14 cellular contexts compared by ENCODE assay signal in genomic region chr12:56297400-56297799, GRCh38. TPM values are rescaled to one million over a fixed set of nuclear protein-coding genes. Genes with fewer than 3 reads are reported as not detected.
A peak's percentile ranks its signal among the peaks of the same experiment; 100 is the strongest.
DNase-seq lines count a peak whose midpoint lies in the region; ATAC-seq and TF ChIP-seq lines count a peak whose summit lies in the region.
"Had no signal": no experiment of that assay in that cellular context is flagged by ENCODE, and none has a peak within 500 bp of the region (broad histone marks: within the 10 kb centered on the region; RNA-seq: fewer than 3 reads in every experiment).

No MANE protein-coding gene starts in this region.

- peaks cover 42% of the 10 kb centered on the region for H3K4me1 Mint-ChIP-seq in T-helper 2 cell treated with Interferon-gamma antibody and Interleukin-4, amounts not matched to agents 5 μg/mL and 100 μg/mL, for 36 hours (ENCODE audit: low read depth)
- H3K4me1 Mint-ChIP-seq in activated T-helper 17 cell treated with anti-CD3 and anti-CD28 coated beads, Interleukin-2, amount 50 U/mL, for 72 hours, result peaks cover 28% of the 10 kb centered on the region
- H3K4me1 Mint-ChIP-seq in natural killer cell treated with Interleukin-12 subunit alpha and Interleukin-12 subunit beta and Interleukin-15 and Interleukin-18, amount 100 ng/mL, for 72 hours (ENCODE audit: low read depth in 2 of 2), result peaks cover 41 to 49% of the 10 kb centered on the region in 2 donors

- H3K27ac ChIP-seq in HL-60 (replicated peaks), result peak overlapping the region; percentile 6
- H3K27ac ChIP-seq: body of pancreas, thyroid gland had no signal

- no peak overlapping the region for H3K4me3 ChIP-seq in HL-60 (replicated peaks; ENCODE audit: insufficient read depth, low read length)
- H3K4me3 ChIP-seq: body of pancreas, thyroid gland had no signal

- H3K27me3 Mint-ChIP-seq in T-helper 2 cell treated with Interferon-gamma antibody and Interleukin-4, amounts not matched to agents 5 μg/mL and 100 μg/mL, for 36 hours (ENCODE audit: low read depth), result no peaks in the 10 kb centered on the region
- no peaks in the 10 kb centered on the region for H3K27me3 Mint-ChIP-seq in activated T-helper 17 cell treated with anti-CD3 and anti-CD28 coated beads, Interleukin-2, amount 50 U/mL, for 72 hours
- no peaks in the 10 kb centered on the region for H3K27me3 Mint-ChIP-seq in natural killer cell treated with Interleukin-12 subunit alpha and Interleukin-12 subunit beta and Interleukin-15 and Interleukin-18, amount 100 ng/mL, for 72 hours

- H3K4me3 Mint-ChIP-seq in T-helper 2 cell treated with Interferon-gamma antibody and Interleukin-4, amounts not matched to agents 5 μg/mL and 100 μg/mL, for 36 hours, result peak overlapping the region; percentile 28
- H3K4me3 Mint-ChIP-seq in activated T-helper 17 cell treated with anti-CD3 and anti-CD28 coated beads, Interleukin-2, amount 50 U/mL, for 72 hours, result peak overlapping the region; percentile 81
- peak overlapping the region; percentile 84 for H3K4me3 Mint-ChIP-seq in natural killer cell treated with Interleukin-12 subunit alpha and Interleukin-12 subunit beta and Interleukin-15 and Interleukin-18, amount 100 ng/mL, for 72 hours

- intact Hi-C loops in posterior vena cava (cut with DNase I), result no loop called here

- no peaks in the 10 kb centered on the region for H3K9me3 Mint-ChIP-seq in T-helper 2 cell treated with Interferon-gamma antibody and Interleukin-4, amounts not matched to agents 5 μg/mL and 100 μg/mL, for 36 hours
- H3K9me3 Mint-ChIP-seq in activated T-helper 17 cell treated with anti-CD3 and anti-CD28 coated beads, Interleukin-2, amount 50 U/mL, for 72 hours, result no peaks in the 10 kb centered on the region
- no peaks in the 10 kb centered on the region for H3K9me3 Mint-ChIP-seq in natural killer cell treated with Interleukin-12 subunit alpha and Interleukin-12 subunit beta and Interleukin-15 and Interleukin-18, amount 100 ng/mL, for 72 hours

- ATAC-seq in activated T-helper 17 cell treated with anti-CD3 and anti-CD28 coated beads, Interleukin-2, amount 50 U/mL, for 72 hours (replicated peaks), result no peak
- ATAC-seq in natural killer cell treated with Interleukin-12 subunit alpha and Interleukin-12 subunit beta and Interleukin-15 and Interleukin-18, amount 100 ng/mL, for 72 hours, result no peak
- no peak for ATAC-seq in GM18511 (IDR thresholded peaks at IDR 0.05; ENCODE audit: unreplicated experiment)
- ATAC-seq: body of pancreas had no signal

- no peak for DNase-seq in T-helper 2 cell treated with Interferon-gamma antibody and Interleukin-4, amounts not matched to agents 5 μg/mL and 100 μg/mL, for 36 hours (ENCODE audit: low spot score)
- no peak for DNase-seq in T-helper 2 cell
- DNase-seq in HL-60 (ENCODE audit: low read depth in 1 of 2, low spot score in 1 of 2), result no peak
- no peak for DNase-seq in natural killer cell treated with Interleukin-12 subunit alpha and Interleukin-12 subunit beta and Interleukin-15 and Interleukin-18, amount 100 ng/mL, for 72 hours (ENCODE audit: low spot score)
- DNase-seq in NOMO-1 treated with DMSO at 0.1 percent for 48 hours (lab: John Stamatoyannopoulos, UW; ENCODE audit: unreplicated experiment), result no peak
- DNase-seq in posterior vena cava (ENCODE audit: low spot score), result no peak
- DNase-seq: body of pancreas, NCI-H1105 treated with DMSO at 0.1 percent for 48 hours, NCI-H345, OCI-M1, T-helper 9 cell, thyroid gland had no signal

- peaks cover 36% of the 10 kb centered on the region for H3K36me3 Mint-ChIP-seq in T-helper 2 cell treated with Interferon-gamma antibody and Interleukin-4, amounts not matched to agents 5 μg/mL and 100 μg/mL, for 36 hours (ENCODE audit: low read depth)
- H3K36me3 Mint-ChIP-seq in activated T-helper 17 cell treated with anti-CD3 and anti-CD28 coated beads, Interleukin-2, amount 50 U/mL, for 72 hours (ENCODE audit: low read depth), result peaks cover 67% of the 10 kb centered on the region
- H3K36me3 Mint-ChIP-seq in natural killer cell treated with Interleukin-12 subunit alpha and Interleukin-12 subunit beta and Interleukin-15 and Interleukin-18, amount 100 ng/mL, for 72 hours, result no peaks in the 10 kb centered on the region

- TF ChIP-seq CTCF in HL-60 (IDR thresholded peaks at IDR 0.05; ENCODE audit: insufficient read depth, low read length), result no peak

- H3K27me3 ChIP-seq in HL-60 (ENCODE audit: insufficient read depth, poor library complexity, severe bottlenecking), result no peaks in the 10 kb centered on the region
- H3K27me3 ChIP-seq: body of pancreas, thyroid gland had no signal

- no peak overlapping the region for H3K27ac Mint-ChIP-seq in T-helper 2 cell treated with Interferon-gamma antibody and Interleukin-4, amounts not matched to agents 5 μg/mL and 100 μg/mL, for 36 hours
- H3K27ac Mint-ChIP-seq in activated T-helper 17 cell treated with anti-CD3 and anti-CD28 coated beads, Interleukin-2, amount 50 U/mL, for 72 hours, result peak overlapping the region; percentile 25
- H3K27ac Mint-ChIP-seq in natural killer cell treated with Interleukin-12 subunit alpha and Interleukin-12 subunit beta and Interleukin-15 and Interleukin-18, amount 100 ng/mL, for 72 hours, result peak overlapping the region in 1 of 2 donors; percentile 53

RNA-seq across cellular contexts. Expression of gene CS, which starts 2.7 kb away (rescaled TPM):
- total RNA-seq in activated T-helper 17 cell treated with anti-CD3 and anti-CD28 coated beads, Interleukin-2, amount 50 U/mL, for 72 hours, result 100 to 1,000 TPM; 230 to 363 TPM
- total RNA-seq in natural killer cell treated with Interleukin-12 subunit alpha and Interleukin-12 subunit beta and Interleukin-15 and Interleukin-18, amount 100 ng/mL, for 72 hours, result 100 to 1,000 TPM; 206 to 278 TPM
- total RNA-seq in posterior vena cava, result 100 to 1,000 TPM; 109 to 115 TPM

RNA-seq across cellular contexts. Expression of gene CNPY2, which starts 18.4 kb away (rescaled TPM):
- 100 to 1,000 TPM in 1 of 2 donors, 10 to 100 TPM in 1; 86.5 to 165 TPM for total RNA-seq in activated T-helper 17 cell treated with anti-CD3 and anti-CD28 coated beads, Interleukin-2, amount 50 U/mL, for 72 hours
- 100 to 1,000 TPM; 132 to 162 TPM for total RNA-seq in natural killer cell treated with Interleukin-12 subunit alpha and Interleukin-12 subunit beta and Interleukin-15 and Interleukin-18, amount 100 ng/mL, for 72 hours
- 10 to 100 TPM; 62.1 to 79.3 TPM for total RNA-seq in posterior vena cava

RNA-seq across cellular contexts. Expression of gene COQ10A, which starts 30.7 kb away (rescaled TPM):
- 1 to 10 TPM; 5.3 to 9.7 TPM for total RNA-seq in activated T-helper 17 cell treated with anti-CD3 and anti-CD28 coated beads, Interleukin-2, amount 50 U/mL, for 72 hours
- total RNA-seq in natural killer cell treated with Interleukin-12 subunit alpha and Interleukin-12 subunit beta and Interleukin-15 and Interleukin-18, amount 100 ng/mL, for 72 hours, result 10 to 100 TPM; 15.4 to 26.1 TPM
- 10 to 100 TPM in 1 of 2 donors, 1 to 10 TPM in 1; 9.6 to 10.1 TPM for total RNA-seq in posterior vena cava

RNA-seq across cellular contexts. Expression of gene PAN2, which starts 36.4 kb away (rescaled TPM):
- total RNA-seq in activated T-helper 17 cell treated with anti-CD3 and anti-CD28 coated beads, Interleukin-2, amount 50 U/mL, for 72 hours, result 10 to 100 TPM; 24.4 to 74.5 TPM
- 10 to 100 TPM; 22.8 to 42.8 TPM for total RNA-seq in natural killer cell treated with Interleukin-12 subunit alpha and Interleukin-12 subunit beta and Interleukin-15 and Interleukin-18, amount 100 ng/mL, for 72 hours
- total RNA-seq in posterior vena cava, result 10 to 100 TPM; 29.4 to 40.7 TPM

RNA-seq across cellular contexts. Expression of gene ANKRD52, which starts 39.2 kb away (rescaled TPM):
- 10 to 100 TPM; 31.1 to 43.0 TPM for total RNA-seq in activated T-helper 17 cell treated with anti-CD3 and anti-CD28 coated beads, Interleukin-2, amount 50 U/mL, for 72 hours
- 10 to 100 TPM; 59.3 to 99.3 TPM for total RNA-seq in natural killer cell treated with Interleukin-12 subunit alpha and Interleukin-12 subunit beta and Interleukin-15 and Interleukin-18, amount 100 ng/mL, for 72 hours
- 10 to 100 TPM; 24.6 to 34.5 TPM for total RNA-seq in posterior vena cava

Comparison
In these comparisons a context has a peak if more than half of its experiments do, and no peak if none do; other contexts are left out.
1. H3K4me3 Mint-ChIP-seq: peak in every context shown above with its lines; median percentile 84 in natural killer cell treated with Interleukin-12 subunit alpha and Interleukin-12 subunit beta and Interleukin-15 and Interleukin-18, amount 100 ng/mL, for 72 hours; 81 in activated T-helper 17 cell treated with anti-CD3 and anti-CD28 coated beads, Interleukin-2, amount 50 U/mL, for 72 hours; 28 in T-helper 2 cell treated with Interferon-gamma antibody and Interleukin-4, amounts not matched to agents 5 μg/mL and 100 μg/mL, for 36 hours.